Comparison of ENCODE assay signal across 15 cellular contexts in genomic region chr9:123550797-123551196, GRCh38.
DNase-seq lines count a peak whose midpoint lies in the region; ATAC-seq and TF ChIP-seq lines count a peak whose summit lies in the region.
"Had no signal": no experiment of that assay in that cellular context is flagged by ENCODE, and none has a peak within 500 bp of the region (broad histone marks: within the 10 kb centered on the region; RNA-seq: fewer than 3 reads in every experiment).

No MANE protein-coding gene starts in this region.

- ATAC-seq in HG03565 (IDR thresholded peaks at IDR 0.05; ENCODE audit: unreplicated experiment) (no peak), HG03442 (IDR thresholded peaks at IDR 0.05; ENCODE audit: unreplicated experiment) (no peak)
- ATAC-seq: naive thymus-derived CD4-positive, alpha-beta T cell had no signal

- TF ChIP-seq POLR2A in vagina (IDR thresholded peaks at IDR 0.05): no peak

- no peaks in the 10 kb centered on the region for H3K27me3 ChIP-seq in vagina
- H3K27me3 ChIP-seq: brain microvascular endothelial cell, Peyer's patch had no signal

- intact Hi-C loops in vagina (cut with DNase I): no loop called here

- peaks cover 2% of the 10 kb centered on the region for H3K9me3 Mint-ChIP-seq in glutamatergic neuron (ENCODE audit: unreplicated experiment)
- H3K9me3 Mint-ChIP-seq in type B pancreatic cell: no peaks in the 10 kb centered on the region
- H3K9me3 Mint-ChIP-seq: activated naive CD4-positive, alpha-beta T cell treated with anti-CD3 and anti-CD28 coated beads for 36 hours had no signal

- H3K27ac ChIP-seq in vagina: no peak overlapping the region
- H3K27ac ChIP-seq: brain microvascular endothelial cell, Peyer's patch had no signal

- DNase-seq in NCI-H748 (lab: John Stamatoyannopoulos, UW; ENCODE audit: unreplicated experiment) (peak; percentile 13), NCI-H748 treated with DMSO at 0.1 percent for 48 hours (lab: John Stamatoyannopoulos, UW) (no peak), NCI-H526 treated with DMSO at 0.1 percent for 48 hours (lab: John Stamatoyannopoulos, UW) (peak; percentile 1), glutamatergic neuron (peak; percentile 41), type B pancreatic cell (ENCODE audit: extremely low spot score, unreplicated experiment) (no peak), vagina (ENCODE audit: extremely low spot score in 2 of 2) (no peak)
- DNase-seq: activated naive CD4-positive, alpha-beta T cell treated with anti-CD3 and anti-CD28 coated beads for 36 hours; brain microvascular endothelial cell; effector CD4-positive, alpha-beta T cell; naive thymus-derived CD4-positive, alpha-beta T cell; NCI-H446; Peyer's patch; T-helper 1 cell had no signal

- no peak for TF ChIP-seq CTCF in glutamatergic neuron (IDR thresholded peaks at IDR 0.05; ENCODE audit: partially characterized antibody, unreplicated experiment)
- no peak for TF ChIP-seq CTCF in type B pancreatic cell (conservative IDR thresholded peaks at IDR 0.05)
- TF ChIP-seq CTCF in vagina (IDR thresholded peaks at IDR 0.05): no peak

- no peak overlapping the region for H3K27ac Mint-ChIP-seq in glutamatergic neuron (ENCODE audit: unreplicated experiment)
- no peak overlapping the region for H3K27ac Mint-ChIP-seq in type B pancreatic cell
- H3K27ac Mint-ChIP-seq: naive thymus-derived CD4-positive, alpha-beta T cell had no signal

- no peaks in the 10 kb centered on the region for H3K4me1 ChIP-seq in vagina
- H3K4me1 ChIP-seq: Peyer's patch had no signal

- H3K4me3 ChIP-seq in vagina: no peak overlapping the region
- H3K4me3 ChIP-seq: Peyer's patch had no signal

- H3K9me3 ChIP-seq in vagina: no peaks in the 10 kb centered on the region
- H3K9me3 ChIP-seq: Peyer's patch had no signal

- peaks cover 0 to 6% of the 10 kb centered on the region in 2 donors for H3K36me3 ChIP-seq in vagina
- H3K36me3 ChIP-seq: brain microvascular endothelial cell had no signal

- H3K4me1 Mint-ChIP-seq in glutamatergic neuron (ENCODE audit: low read depth, unreplicated experiment): peaks cover 17% of the 10 kb centered on the region
- H3K4me1 Mint-ChIP-seq in type B pancreatic cell (ENCODE audit: unreplicated experiment): peaks cover 18% of the 10 kb centered on the region

- no peaks in the 10 kb centered on the region for H3K36me3 Mint-ChIP-seq in glutamatergic neuron (ENCODE audit: unreplicated experiment)
- H3K36me3 Mint-ChIP-seq in type B pancreatic cell: no peaks in the 10 kb centered on the region

- H3K4me3 Mint-ChIP-seq in glutamatergic neuron (ENCODE audit: unreplicated experiment): no peak overlapping the region
- H3K4me3 Mint-ChIP-seq in type B pancreatic cell: peak overlapping the region; percentile 27
- H3K4me3 Mint-ChIP-seq: activated naive CD4-positive, alpha-beta T cell treated with anti-CD3 and anti-CD28 coated beads for 36 hours; naive thymus-derived CD4-positive, alpha-beta T cell had no signal

- H3K27me3 Mint-ChIP-seq in glutamatergic neuron (ENCODE audit: unreplicated experiment) (no peaks in the 10 kb centered on the region), type B pancreatic cell (no peaks in the 10 kb centered on the region)
- H3K27me3 Mint-ChIP-seq: naive thymus-derived CD4-positive, alpha-beta T cell had no signal

Comparison
In these comparisons a context has a peak if more than half of its experiments do, and no peak if none do; other contexts are left out.
1. DNase-seq: peak in NCI-H748 (single experiment), NCI-H526 treated with DMSO at 0.1 percent for 48 hours (single experiment) and glutamatergic neuron (single experiment); none in NCI-H748 treated with DMSO at 0.1 percent for 48 hours (single experiment), type B pancreatic cell (single experiment) and vagina (0 of 2).